8 cellular contexts compared by ENCODE assay signal in genomic region chr13:24671367-24672117, GRCh38. TPM values are rescaled to one million over a fixed set of nuclear protein-coding genes. Genes with fewer than 3 reads are reported as not detected.
DNase-seq lines count a peak whose midpoint lies in the region; ATAC-seq, FAIRE-seq and TF ChIP-seq lines count a peak whose summit lies in the region.

No MANE protein-coding gene starts in this region.

- H2AFZ ChIP-seq in GM23338: peak overlapping the region; percentile 60

- H3K4me1 ChIP-seq in GM23338 (ENCODE audit: insufficient read depth): no peaks in the 10 kb centered on the region
- H3K4me1 ChIP-seq in breast epithelium: no peaks in the 10 kb centered on the region
- H3K4me1 ChIP-seq in kidney (ENCODE audit: control insufficient read depth in 1 of 2, insufficient read depth in 1 of 2, low read depth in 1 of 2, low read length in 2 of 2): peaks cover 0 to 6% of the 10 kb centered on the region in 2 donors

- H3K9me2 ChIP-seq in GM23338 (ENCODE audit: insufficient read depth): no peaks in the 10 kb centered on the region

- H3K4me3 ChIP-seq in GM23338 (peak overlapping the region; percentile 18; the same call in 1 of the 2 replicates), breast epithelium (peak overlapping the region; percentile 2 to 46 (median 10)), kidney (ENCODE audit: low read length in 2 of 2) (peak overlapping the region in 1 of 2 donors; percentile 11)

- DNase-seq in COLO829 (ENCODE audit: low spot score) (peak; percentile 87), GM23338 (ENCODE audit: low spot score) (peak; percentile 87), NCI-H748 treated with DMSO at 0.1 percent for 48 hours (lab: John Stamatoyannopoulos, UW) (peak; percentile 86), breast epithelium (ENCODE audit: low spot score in 2 of 2) (peak in 1 of 2 donors; percentile 32), kidney (no peak)
- DNase-seq in stimulated activated naive B cell treated with anti-CD40 and anti-IgM and Interleukin-4, amounts not matched to agents 10 μg/mL and 1 μg/mL and 100 μg/mL, for 72 hours: no peak

- no peak overlapping the region for H3K27ac Mint-ChIP-seq in GM23338
- H3K27ac Mint-ChIP-seq in stimulated activated naive B cell treated with anti-CD40 and anti-IgM and Interleukin-4, amounts not matched to agents 10 μg/mL and 1 μg/mL and 100 μg/mL, for 72 hours: no peak overlapping the region

- H3K27me3 Mint-ChIP-seq in GM23338 (ENCODE audit: insufficient read depth, low read depth, poor library complexity): peaks cover 13% of the 10 kb centered on the region
- peaks cover 46 to 75% of the 10 kb centered on the region in 2 donors for H3K27me3 Mint-ChIP-seq in stimulated activated naive B cell treated with anti-CD40 and anti-IgM and Interleukin-4, amounts not matched to agents 10 μg/mL and 1 μg/mL and 100 μg/mL, for 72 hours

- H3K27me3 ChIP-seq in GM23338 (ENCODE audit: insufficient read depth) (no peaks in the 10 kb centered on the region), breast epithelium (no peaks in the 10 kb centered on the region)

- H3K27ac ChIP-seq in GM23338 (ENCODE audit: low read depth) (no peak overlapping the region), breast epithelium (peak overlapping the region; percentile 60 to 77), kidney (ENCODE audit: low read depth in 2 of 2, low read length in 2 of 2) (peak overlapping the region in 1 of 2 donors; percentile 36)

- no peaks in the 10 kb centered on the region; the same call in 1 of the 2 replicates for H4K20me1 ChIP-seq in GM23338 (replicated peaks; ENCODE audit: insufficient read depth)

- no peaks in the 10 kb centered on the region; the same call in 2 of the 3 replicates for H3K9me3 Mint-ChIP-seq in GM23338
- H3K9me3 Mint-ChIP-seq in stimulated activated naive B cell treated with anti-CD40 and anti-IgM and Interleukin-4, amounts not matched to agents 10 μg/mL and 1 μg/mL and 100 μg/mL, for 72 hours: no peaks in the 10 kb centered on the region

- intact Hi-C loops in breast epithelium (cut with DNase I; ENCODE audit: low total_unique reads): no loop called here
- intact Hi-C loops in kidney (cut with DNase I): no loop called here

- TF ChIP-seq CTCF in GM23338 (conservative IDR thresholded peaks at IDR 0.05; ENCODE audit: low read depth in 2 of 2) (peak; percentile 70 to 76), breast epithelium (IDR thresholded peaks at IDR 0.05) (peak in 2 of 3 donors; percentile 52 to 54), kidney (IDR thresholded peaks at IDR 0.05; ENCODE audit: borderline replicate concordance, extremely low read depth, insufficient read depth) (peak; percentile 64)

- H3K4me1 Mint-ChIP-seq in GM23338: peaks cover 15% of the 10 kb centered on the region
- peaks cover 7 to 13% of the 10 kb centered on the region in 2 donors for H3K4me1 Mint-ChIP-seq in stimulated activated naive B cell treated with anti-CD40 and anti-IgM and Interleukin-4, amounts not matched to agents 10 μg/mL and 1 μg/mL and 100 μg/mL, for 72 hours

- peak overlapping the region; percentile 44 for H3K4me2 ChIP-seq in GM23338

- H3K4me3 Mint-ChIP-seq in GM23338: peak overlapping the region; percentile 53; the same call in 2 of the 3 replicates
- H3K4me3 Mint-ChIP-seq in stimulated activated naive B cell treated with anti-CD40 and anti-IgM and Interleukin-4, amounts not matched to agents 10 μg/mL and 1 μg/mL and 100 μg/mL, for 72 hours: no peak overlapping the region

- no peaks in the 10 kb centered on the region for H3K9me3 ChIP-seq in breast epithelium
- H3K9me3 ChIP-seq in kidney (ENCODE audit: control insufficient read depth in 1 of 2, low read length in 2 of 2): no peaks in the 10 kb centered on the region

- peak overlapping the region in 1 of 2 donors; percentile 33 for H3K9ac ChIP-seq in kidney (ENCODE audit: low read length in 2 of 2)

- no peak for TF ChIP-seq POLR2A in breast epithelium (IDR thresholded peaks at IDR 0.05)

- FAIRE-seq in kidney (lab: Jason Lieb, UNC): peak; percentile 54

- H3K36me3 ChIP-seq in GM23338 (ENCODE audit: insufficient read depth) (no peaks in the 10 kb centered on the region), breast epithelium (no peaks in the 10 kb centered on the region), kidney (ENCODE audit: control insufficient read depth in 1 of 2, insufficient read depth in 2 of 2, low read length in 2 of 2) (no peaks in the 10 kb centered on the region)

- no peaks in the 10 kb centered on the region for H3K79me2 ChIP-seq in GM23338 (replicated peaks; ENCODE audit: insufficient read depth)

- H3F3A ChIP-seq in GM23338 (replicated peaks; ENCODE audit: low read depth): no peaks in the 10 kb centered on the region

- H3K36me3 Mint-ChIP-seq in GM23338 (ENCODE audit: low read depth): no peaks in the 10 kb centered on the region
- H3K36me3 Mint-ChIP-seq in stimulated activated naive B cell treated with anti-CD40 and anti-IgM and Interleukin-4, amounts not matched to agents 10 μg/mL and 1 μg/mL and 100 μg/mL, for 72 hours: no peaks in the 10 kb centered on the region

- ATAC-seq in GM23338: peak; percentile 86
- ATAC-seq in stimulated activated naive B cell treated with anti-CD40 and anti-IgM and Interleukin-4, amounts not matched to agents 10 μg/mL and 1 μg/mL and 100 μg/mL, for 72 hours (replicated peaks): peak; percentile 19 to 43
- no peak for ATAC-seq in GM21526 (IDR thresholded peaks at IDR 0.05; ENCODE audit: low FRiP score, unreplicated experiment)
- no peak for ATAC-seq in GM18909 (IDR thresholded peaks at IDR 0.05; ENCODE audit: poor library complexity, unreplicated experiment)

TF ChIP-seq in GM23338, 12 proteins besides CTCF, POLR2A, EP300 and RAD21 (continues in another document):
- TF ChIP-seq REST (IDR thresholded peaks at IDR 0.05; ENCODE audit: unreplicated experiment): no peak
- no peak for TF ChIP-seq ZNF114 (CRISPR knock-in tag; IDR thresholded peaks at IDR 0.05)

RNA-seq across cellular contexts. Expression of gene ATP12A, which starts 8.7 kb away (rescaled TPM):
- 0.78 and 1.0 TPM in 2 replicates for total RNA-seq in GM23338 (2014; rRNA removed; shearing (Covaris generic))
- 0.19 and 0.40 TPM in 2 replicates for polyA plus RNA-seq in GM23338 (2016; fragmentation: Nextera tagmentation; extraction: Ambion mirVana)
- not detected for total RNA-seq in breast epithelium
- total RNA-seq in kidney: 0.22 TPM
- 6.5 TPM for polyA plus RNA-seq in kidney (ENCODE audit: insufficient read depth, low read depth, low replicate concordance)

Comparison
In these comparisons a context has a peak if more than half of its experiments do, and no peak if none do; other contexts are left out.
1. DNase-seq: peak in COLO829 (single experiment), GM23338 (single experiment) and NCI-H748 treated with DMSO at 0.1 percent for 48 hours (single experiment); none in kidney (single experiment) and stimulated activated naive B cell treated with anti-CD40 and anti-IgM and Interleukin-4, amounts not matched to agents 10 μg/mL and 1 μg/mL and 100 μg/mL, for 72 hours (single experiment).
2. ATAC-seq: peak in GM23338 (single experiment) and stimulated activated naive B cell treated with anti-CD40 and anti-IgM and Interleukin-4, amounts not matched to agents 10 μg/mL and 1 μg/mL and 100 μg/mL, for 72 hours (2 of 2); none in GM21526 (single experiment) and GM18909 (single experiment).
3. Peak in every context shown above with its lines, with median percentiles within 50 percentile points of each other: CTCF ChIP-seq.